In the genomic region with DNA sequence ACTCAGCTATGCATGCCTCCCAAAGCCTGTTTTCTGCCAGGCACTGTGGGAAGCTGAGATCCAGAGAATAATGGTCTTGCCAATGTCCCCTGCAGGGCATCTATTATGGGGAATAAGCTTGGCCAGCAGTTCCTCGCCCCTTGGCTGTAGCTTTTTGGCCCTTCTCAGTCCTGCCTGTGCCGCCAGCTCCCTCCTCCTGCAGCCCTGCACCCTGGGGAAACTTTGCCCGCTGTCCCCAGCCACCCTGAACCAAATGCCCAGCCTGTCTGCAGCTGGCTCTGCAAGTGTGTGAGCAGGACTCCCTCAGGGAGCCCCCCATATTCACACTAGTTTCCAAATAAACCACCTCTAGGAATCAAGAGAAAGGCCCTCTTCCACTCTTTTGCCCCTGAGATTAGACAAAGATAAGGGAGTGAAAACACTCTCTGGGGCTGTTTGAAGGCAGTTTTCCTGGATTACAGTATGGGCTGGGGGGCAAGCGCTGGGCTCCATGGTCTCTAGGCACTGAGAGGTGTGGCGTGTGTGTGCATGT, we compare ENCODE assay signal across 14 cellular contexts. TPM values are rescaled to one million over a fixed set of nuclear protein-coding genes. Genes with fewer than 3 reads are reported as not detected.
DNase-seq lines count a peak whose midpoint lies in the region; ATAC-seq, FAIRE-seq and TF ChIP-seq lines count a peak whose summit lies in the region.
"Had no signal": no experiment of that assay in that cellular context is flagged by ENCODE, and none has a peak within 500 bp of the region (broad histone marks: within the 10 kb centered on the region; RNA-seq: fewer than 3 reads in every experiment).

No MANE protein-coding gene starts in this region.

- DNase-seq in Calu3: no peak
- peak; percentile 40 for DNase-seq in endodermal cell
- DNase-seq in lower leg skin (ENCODE audit: low spot score in 2 of 2): no peak
- DNase-seq in small intestine: no peak
- DNase-seq in NK-92 treated with Interleukin-12 subunit alpha and Interleukin-12 subunit beta, amount 100 ng/mL, for 24 hours (lab: John Stamatoyannopoulos, UW): no peak
- DNase-seq in NCI-H774 (lab: John Stamatoyannopoulos, UW): no peak
- no peak for DNase-seq in iPS-NIHi11 (ENCODE audit: low spot score)
- DNase-seq: activated CD4-positive, CD25-positive, alpha-beta regulatory T cell; activated naive CD8-positive, alpha-beta T cell treated with anti-CD3 and anti-CD28 coated beads, Interleukin-2, amount 50 U/mL, for 24 hours; activated T-cell treated with anti-CD3 and anti-CD28 coated beads, Interleukin-2, amount 50 U/mL, for 4 hours; immature natural killer cell; naive thymus-derived CD8-positive, alpha-beta T cell; NCI-H2171 had no signal

- H3K9me3 ChIP-seq in endodermal cell (ENCODE audit: control insufficient read depth, low read length) (no peaks in the 10 kb centered on the region), small intestine (ENCODE audit: control insufficient read depth, low read depth) (no peaks in the 10 kb centered on the region)

- H3K27ac ChIP-seq in endodermal cell (ENCODE audit: low read depth, low read length) (no peak overlapping the region), small intestine (ENCODE audit: low read depth in 1 of 2, low read length in 1 of 2) (peak overlapping the region; percentile 56 to 88)

- no peaks in the 10 kb centered on the region for H3K9me3 Mint-ChIP-seq in Calu3 (ENCODE audit: low read depth, unreplicated experiment)
- H3K9me3 Mint-ChIP-seq in endodermal cell: no peaks in the 10 kb centered on the region
- H3K9me3 Mint-ChIP-seq: activated naive CD8-positive, alpha-beta T cell treated with anti-CD3 and anti-CD28 coated beads, Interleukin-2, amount 50 U/mL, for 24 hours; activated T-cell treated with anti-CD3 and anti-CD28 coated beads, Interleukin-2, amount 50 U/mL, for 4 hours; immature natural killer cell; naive thymus-derived CD8-positive, alpha-beta T cell had no signal

- FAIRE-seq in small intestine (lab: Jason Lieb, UNC): no peak

- peaks cover 11% of the 10 kb centered on the region for H3K4me1 ChIP-seq in endodermal cell (ENCODE audit: control insufficient read depth, insufficient read depth, low read length)
- H3K4me1 ChIP-seq in small intestine (ENCODE audit: control insufficient read depth in 2 of 2, insufficient read depth in 1 of 2, low read depth in 1 of 2, low read length in 1 of 2): peaks cover 0 to 3% of the 10 kb centered on the region in 2 donors

- WGBS in endodermal cell (ENCODE audit: insufficient coverage in 1 of 2, insufficient read length in 1 of 2), 2 experiments: 87 to 93% methylated on average over 2 to 5 of the region's 5 CpGs
- WGBS in lower leg skin, 2 donors: 56 to 66% methylated on average over 5 of the region's 5 CpGs
- WGBS in small intestine, 3 donors: 22 to 57% (median 28%) methylated on average over 5 of the region's 5 CpGs

- no peak for ATAC-seq in GM21619 (IDR thresholded peaks at IDR 0.05; ENCODE audit: unreplicated experiment)
- ATAC-seq: activated naive CD8-positive, alpha-beta T cell treated with anti-CD3 and anti-CD28 coated beads, Interleukin-2, amount 50 U/mL, for 24 hours; activated T-cell treated with anti-CD3 and anti-CD28 coated beads, Interleukin-2, amount 50 U/mL, for 4 hours; naive thymus-derived CD8-positive, alpha-beta T cell had no signal

- peak overlapping the region; percentile 60 for H3K27ac Mint-ChIP-seq in Calu3 (ENCODE audit: unreplicated experiment)
- H3K27ac Mint-ChIP-seq in endodermal cell: no peak overlapping the region
- H3K27ac Mint-ChIP-seq: activated naive CD8-positive, alpha-beta T cell treated with anti-CD3 and anti-CD28 coated beads, Interleukin-2, amount 50 U/mL, for 24 hours; immature natural killer cell; naive thymus-derived CD8-positive, alpha-beta T cell had no signal

- H3K36me3 Mint-ChIP-seq in Calu3 (ENCODE audit: insufficient read depth, unreplicated experiment): peaks cover 4% of the 10 kb centered on the region
- H3K36me3 Mint-ChIP-seq in endodermal cell (ENCODE audit: low read depth): no peaks in the 10 kb centered on the region
- H3K36me3 Mint-ChIP-seq: immature natural killer cell; naive thymus-derived CD8-positive, alpha-beta T cell had no signal

- no peak overlapping the region for H3K4me3 Mint-ChIP-seq in Calu3 (ENCODE audit: low read depth, unreplicated experiment)
- no peak overlapping the region for H3K4me3 Mint-ChIP-seq in endodermal cell
- H3K4me3 Mint-ChIP-seq: activated naive CD8-positive, alpha-beta T cell treated with anti-CD3 and anti-CD28 coated beads, Interleukin-2, amount 50 U/mL, for 24 hours; activated T-cell treated with anti-CD3 and anti-CD28 coated beads, Interleukin-2, amount 50 U/mL, for 4 hours; immature natural killer cell; naive thymus-derived CD8-positive, alpha-beta T cell had no signal

- H3K4me1 Mint-ChIP-seq in Calu3 (ENCODE audit: low read depth, unreplicated experiment) (peaks cover 39% of the 10 kb centered on the region), endodermal cell (peaks cover 24% of the 10 kb centered on the region)
- H3K4me1 Mint-ChIP-seq: activated naive CD8-positive, alpha-beta T cell treated with anti-CD3 and anti-CD28 coated beads, Interleukin-2, amount 50 U/mL, for 24 hours; immature natural killer cell had no signal

- no peak overlapping the region for H3K9ac ChIP-seq in endodermal cell (ENCODE audit: extremely low read depth, low read length, poor library complexity, severe bottlenecking)

- no peak for TF ChIP-seq POLR2A in lower leg skin (IDR thresholded peaks at IDR 0.05)

- H3K36me3 ChIP-seq in endodermal cell (ENCODE audit: control insufficient read depth, insufficient read depth, low read length) (no peaks in the 10 kb centered on the region), small intestine (ENCODE audit: control insufficient read depth in 2 of 2, insufficient read depth in 2 of 2, low read length in 2 of 2) (no peaks in the 10 kb centered on the region)

- CTCF ChIA-PET in Calu3 (lab: Charles Lee): interaction anchor here (1.4 to 2.2 kb wide), 3 partner anchors 15 to 26 kb away, joined by 5 to 6 read pairs (median 6); no protein-coding TSS in a partner anchor

- no TSS peak for BruUV-seq in Calu3 (replicated peaks; lab: Mats Ljungman, UMichigan)

- no peak overlapping the region for H3K4me3 ChIP-seq in endodermal cell (ENCODE audit: low read length)
- peak overlapping the region; percentile 10 for H3K4me3 ChIP-seq in lower leg skin (ENCODE audit: low read depth, poor library complexity, severe bottlenecking)
- H3K4me3 ChIP-seq in small intestine (ENCODE audit: low read depth in 1 of 2, low read length in 2 of 2): peak overlapping the region in 1 of 2 donors; percentile 24

- intact Hi-C loops in Calu3 (cut with micrococcal nuclease; ENCODE audit: unreplicated experiment): no loop called here
- intact Hi-C loops in lower leg skin (cut with DNase I; ENCODE audit: low total_unique reads): no loop called here

- H3K27me3 ChIP-seq in endodermal cell (ENCODE audit: control insufficient read depth, insufficient read depth, low read length, poor library complexity, severe bottlenecking): no peaks in the 10 kb centered on the region
- H3K27me3 ChIP-seq in small intestine (ENCODE audit: control insufficient read depth in 2 of 2, insufficient read depth in 2 of 2, low read length in 2 of 2): no peaks in the 10 kb centered on the region

- H3K27me3 Mint-ChIP-seq in Calu3 (ENCODE audit: unreplicated experiment) (no peaks in the 10 kb centered on the region), endodermal cell (ENCODE audit: insufficient read depth) (peaks cover 1% of the 10 kb centered on the region)
- H3K27me3 Mint-ChIP-seq: activated naive CD8-positive, alpha-beta T cell treated with anti-CD3 and anti-CD28 coated beads, Interleukin-2, amount 50 U/mL, for 24 hours; naive thymus-derived CD8-positive, alpha-beta T cell had no signal

- TF ChIP-seq CTCF in Calu3 (IDR thresholded peaks at IDR 0.05; ENCODE audit: unreplicated experiment): no peak
- TF ChIP-seq CTCF in endodermal cell (conservative IDR thresholded peaks at IDR 0.05): no peak
- TF ChIP-seq CTCF in lower leg skin (IDR thresholded peaks at IDR 0.05): no peak

RNA-seq across cellular contexts. Expression of a gene that starts 0.9 kb away (rescaled TPM):
- 1.7 and 2.6 TPM in 2 replicates for total RNA-seq in Calu3 (2022)
- total RNA-seq in endodermal cell: under 1 TPM; 0.26 to 0.91 TPM
- 1.3 TPM for polyA plus RNA-seq in endodermal cell (2013, experiment 1 of 2)
- 1.3 TPM for polyA plus RNA-seq in endodermal cell (2013, experiment 2 of 2)
- total RNA-seq in lower leg skin: 100 to 1,000 TPM in 2 of 4 donors, 10 to 100 TPM in 2; 50.7 to 247 (median 103) TPM
- 100 to 1,000 TPM in 1 of 3 donors, 10 to 100 TPM in 2; 17.8 to 175 (median 19.9) TPM for polyA plus RNA-seq in small intestine
- polyA plus RNA-seq: naive thymus-derived CD8-positive, alpha-beta T cell had no signal

RNA-seq across cellular contexts. Expression of a gene that starts 51.2 kb away (rescaled TPM):
- total RNA-seq in Calu3 (2022) (not detected in 2 replicates), endodermal cell (not detected), lower leg skin (not detected)
- not detected for polyA plus RNA-seq in endodermal cell (2013, experiment 1 of 2)
- not detected for polyA plus RNA-seq in endodermal cell (2013, experiment 2 of 2)
- under 1 TPM in 1 of 3 donors, not detected in 2; 0.07 TPM for polyA plus RNA-seq in small intestine
- total RNA-seq: activated T-cell treated with anti-CD3 and anti-CD28 coated beads, Interleukin-2, amount 50 U/mL, for 4 hours; naive thymus-derived CD8-positive, alpha-beta T cell had no signal
- polyA plus RNA-seq: immature natural killer cell; naive thymus-derived CD8-positive, alpha-beta T cell had no signal

Comparison
In these comparisons a context has a peak if more than half of its experiments do, and no peak if none do; other contexts are left out.
1. RNA of a gene that starts 0.9 kb away (total RNA-seq): 50.7 to 247 TPM in lower leg skin; 1.7 to 2.6 TPM in Calu3 and 0.26 to 0.91 TPM in endodermal cell; every median in the first group is over 10 times any median in the second.